8 cellular contexts compared by ENCODE assay signal in the genomic region with DNA sequence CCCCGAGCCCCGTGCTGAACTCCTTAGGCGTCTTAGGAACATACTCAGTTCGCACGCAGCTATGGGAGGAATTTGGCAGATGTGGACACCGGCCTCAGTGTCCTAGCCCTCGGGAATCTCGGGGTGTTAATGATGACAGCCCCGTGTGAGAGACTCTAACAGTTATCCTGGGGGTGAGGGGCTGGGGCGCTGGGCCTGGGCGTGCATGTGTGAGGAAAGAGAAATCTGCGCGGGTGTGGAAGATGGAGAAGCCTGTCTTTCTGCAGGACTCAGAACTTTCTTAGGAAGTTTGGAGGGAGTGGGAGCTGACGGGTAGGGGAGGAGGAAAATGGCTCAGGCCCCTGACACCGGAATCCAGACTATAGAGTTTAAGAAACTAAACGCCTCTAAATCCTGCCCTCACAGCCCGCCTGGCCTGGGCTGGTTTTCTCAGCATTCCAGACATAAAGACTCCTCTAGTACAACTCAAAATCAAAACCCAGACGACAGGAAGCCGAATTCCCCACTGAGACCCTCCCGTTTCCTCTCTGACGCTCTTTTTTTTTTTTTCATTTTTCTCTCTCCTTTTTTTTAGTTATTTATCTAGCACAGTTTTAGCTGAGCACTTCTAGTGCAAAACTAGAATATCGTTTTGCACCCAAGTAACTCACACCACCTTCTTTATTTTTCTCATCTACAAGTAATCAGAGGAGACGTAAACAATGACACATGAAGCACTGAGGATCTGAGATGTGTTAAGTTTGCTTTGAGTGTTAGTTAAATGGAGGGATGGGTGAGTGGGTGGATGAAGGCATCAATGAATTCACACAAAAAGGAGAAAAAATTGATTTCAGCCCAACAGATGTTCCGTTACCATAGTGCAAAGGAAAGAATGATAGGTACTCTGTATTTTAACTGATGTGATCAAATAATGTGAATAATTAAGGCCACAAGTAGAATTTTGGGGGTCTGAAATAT. TPM values are rescaled to one million over a fixed set of nuclear protein-coding genes. Genes with fewer than 3 reads are reported as not detected.
A peak's percentile ranks its signal among the peaks of the same experiment; 100 is the strongest.
DNase-seq lines count a peak whose midpoint lies in the region; ATAC-seq and TF ChIP-seq lines count a peak whose summit lies in the region.

No MANE protein-coding gene starts in this region.

- no TSS peak for BruUV-seq in PC-3 (replicated peaks; lab: Mats Ljungman, UMichigan)

- peak overlapping the region; percentile 51 to 81 (median 62) for H3K4me3 ChIP-seq in spleen
- no peak overlapping the region for H3K4me3 ChIP-seq in PC-3 (ENCODE audit: low read length)

- H3K36me3 Mint-ChIP-seq in activated T-helper 2 cell treated with anti-CD3 and anti-CD28 coated beads, Interferon-gamma antibody, Interleukin-2, Interleukin-4, amounts not matched to agents 10 μg/mL and 5 μg/mL and 100 μg/mL, durations not matched to agents 14 hours and 24 hours and 36 hours (ENCODE audit: low read depth) = peaks cover 3% of the 10 kb centered on the region

- H3K27ac ChIP-seq in spleen (peak overlapping the region; percentile 62 to 88 (median 84)), PC-3 (ENCODE audit: low read length) (no peak overlapping the region)

- H3K27me3 Mint-ChIP-seq in activated T-helper 2 cell treated with anti-CD3 and anti-CD28 coated beads, Interferon-gamma antibody, Interleukin-2, Interleukin-4, amounts not matched to agents 10 μg/mL and 5 μg/mL and 100 μg/mL, durations not matched to agents 14 hours and 24 hours and 36 hours (ENCODE audit: low read depth) = peaks cover 32% of the 10 kb centered on the region

- H3K36me3 ChIP-seq in spleen (no peaks in the 10 kb centered on the region), PC-3 (ENCODE audit: low read depth, low read length) (no peaks in the 10 kb centered on the region)

- H3K27ac Mint-ChIP-seq in activated T-helper 2 cell treated with anti-CD3 and anti-CD28 coated beads, Interferon-gamma antibody, Interleukin-2, Interleukin-4, amounts not matched to agents 10 μg/mL and 5 μg/mL and 100 μg/mL, durations not matched to agents 14 hours and 24 hours and 36 hours = no peak overlapping the region

- POLR2A ChIA-PET in PC-3 (lab: Charles Lee; ENCODE audit: unreplicated experiment) = no interaction called here

- H3K4me2 ChIP-seq in PC-3 (ENCODE audit: low read length) = no peak overlapping the region

- no peak overlapping the region for H3K9ac ChIP-seq in PC-3 (ENCODE audit: low read length)

- peak; percentile 9 for ATAC-seq in GM19438 (IDR thresholded peaks at IDR 0.05; ENCODE audit: low read depth, unreplicated experiment)
- ATAC-seq in GM19035 (IDR thresholded peaks at IDR 0.05; ENCODE audit: unreplicated experiment) = no peak
- no peak for ATAC-seq in PC-3

- H2AFZ ChIP-seq in PC-3 (ENCODE audit: low read length) = no peak overlapping the region

- peaks cover 33% of the 10 kb centered on the region for H3K4me1 Mint-ChIP-seq in activated T-helper 2 cell treated with anti-CD3 and anti-CD28 coated beads, Interferon-gamma antibody, Interleukin-2, Interleukin-4, amounts not matched to agents 10 μg/mL and 5 μg/mL and 100 μg/mL, durations not matched to agents 14 hours and 24 hours and 36 hours (ENCODE audit: low read depth)

- H3K4me1 ChIP-seq in spleen (peaks cover 0 to 53% (median 34%) of the 10 kb centered on the region in 6 donors), PC-3 (ENCODE audit: insufficient read depth, low read length) (no peaks in the 10 kb centered on the region)

- no peaks in the 10 kb centered on the region for H4K20me1 ChIP-seq in PC-3 (ENCODE audit: low read length)

- no peaks in the 10 kb centered on the region for H3K79me2 ChIP-seq in PC-3 (ENCODE audit: low read length)

- no peaks in the 10 kb centered on the region for H3K9me3 Mint-ChIP-seq in activated T-helper 2 cell treated with anti-CD3 and anti-CD28 coated beads, Interferon-gamma antibody, Interleukin-2, Interleukin-4, amounts not matched to agents 10 μg/mL and 5 μg/mL and 100 μg/mL, durations not matched to agents 14 hours and 24 hours and 36 hours

- H3K27me3 ChIP-seq in spleen (replicated peaks in 1 of 7) (peaks cover 0 to 20% (median 7%) of the 10 kb centered on the region in 7 donors), PC-3 (ENCODE audit: low read length) (no peaks in the 10 kb centered on the region)

- H3K4me3 Mint-ChIP-seq in activated T-helper 2 cell treated with anti-CD3 and anti-CD28 coated beads, Interferon-gamma antibody, Interleukin-2, Interleukin-4, amounts not matched to agents 10 μg/mL and 5 μg/mL and 100 μg/mL, durations not matched to agents 14 hours and 24 hours and 36 hours (ENCODE audit: low read depth) = peak overlapping the region; percentile 62

- 27 to 48% (median 30%) methylated on average over 19 to 24 of the region's 24 CpGs for WGBS in spleen, 5 donors

- H3K9me3 ChIP-seq in spleen = no peaks in the 10 kb centered on the region
- H3K9me3 ChIP-seq in PC-3 (ENCODE audit: low read length) = no peaks in the 10 kb centered on the region

- TF ChIP-seq CTCF in spleen (IDR thresholded peaks at IDR 0.05 in 8 of 11, conservative IDR thresholded peaks at IDR 0.05 in 3 of 11) (no peak), PC-3 (conservative IDR thresholded peaks at IDR 0.05; ENCODE audit: low read depth, low read length) (no peak)

- H3F3A ChIP-seq in PC-3 (ENCODE audit: low read length, unreplicated experiment) = no peaks in the 10 kb centered on the region

- no peaks in the 10 kb centered on the region for H3K9me2 ChIP-seq in PC-3 (replicated peaks; ENCODE audit: low read length)

- DNase-seq in activated T-helper 2 cell treated with anti-CD3 and anti-CD28 coated beads, Interferon-gamma antibody, Interleukin-2, Interleukin-4, amounts not matched to agents 10 μg/mL and 5 μg/mL and 100 μg/mL, durations not matched to agents 14 hours and 24 hours and 36 hours (ENCODE audit: low spot score) = no peak
- peak; percentile 39 for DNase-seq in iPS-NIHi11 (ENCODE audit: low spot score)
- DNase-seq in spleen = no peak
- DNase-seq in NCI-H82 treated with DMSO at 0.1 percent for 48 hours (lab: John Stamatoyannopoulos, UW; ENCODE audit: unreplicated experiment) = no peak
- no peak for DNase-seq in PC-3
- no peak for DNase-seq in midbrain (lab: John Stamatoyannopoulos, UW)

- CTCF ChIA-PET in PC-3 (lab: Charles Lee) = no interaction called here

- TF ChIP-seq POLR2A in spleen (IDR thresholded peaks at IDR 0.05) = no peak

- intact Hi-C loops in activated T-helper 2 cell treated with anti-CD3 and anti-CD28 coated beads, Interferon-gamma antibody, Interleukin-2, Interleukin-4, amounts not matched to agents 10 μg/mL and 5 μg/mL and 100 μg/mL, durations not matched to agents 14 hours and 24 hours and 36 hours (cut with micrococcal nuclease) = no loop called here
- intact Hi-C loops in spleen (cut with DNase I; ENCODE audit: low total_unique reads) (no loop called here), PC-3 (cut with micrococcal nuclease) (no loop called here)

RNA-seq across cellular contexts. Expression of a gene that starts 1.2 kb away (rescaled TPM):
- total RNA-seq in activated T-helper 2 cell treated with anti-CD3 and anti-CD28 coated beads, Interferon-gamma antibody, Interleukin-2, Interleukin-4, amounts not matched to agents 10 μg/mL and 5 μg/mL and 100 μg/mL, durations not matched to agents 14 hours and 24 hours and 36 hours = 5.1 and 5.8 TPM in 2 replicates
- total RNA-seq in spleen (10 to 100 TPM in 2 of 7 donors, 1 to 10 TPM in 5; 2.4 to 12.3 (median 8.3) TPM), PC-3 (2014; rRNA removed) (not detected in 2 replicates)
- 1 to 10 TPM; 7.5 to 8.6 (median 7.8) TPM for polyA plus RNA-seq in spleen

RNA-seq across cellular contexts. Expression of a gene that starts 29.7 kb away (rescaled TPM):
- 1.1 and 1.3 TPM in 2 replicates for total RNA-seq in activated T-helper 2 cell treated with anti-CD3 and anti-CD28 coated beads, Interferon-gamma antibody, Interleukin-2, Interleukin-4, amounts not matched to agents 10 μg/mL and 5 μg/mL and 100 μg/mL, durations not matched to agents 14 hours and 24 hours and 36 hours
- 1 to 10 TPM; 1.8 to 6.3 (median 3.2) TPM for total RNA-seq in spleen
- 1 to 10 TPM; 1.3 to 5.2 (median 3.5) TPM for polyA plus RNA-seq in spleen
- total RNA-seq in PC-3 (2014; rRNA removed) = not detected in 2 replicates
